In the genomic region with DNA sequence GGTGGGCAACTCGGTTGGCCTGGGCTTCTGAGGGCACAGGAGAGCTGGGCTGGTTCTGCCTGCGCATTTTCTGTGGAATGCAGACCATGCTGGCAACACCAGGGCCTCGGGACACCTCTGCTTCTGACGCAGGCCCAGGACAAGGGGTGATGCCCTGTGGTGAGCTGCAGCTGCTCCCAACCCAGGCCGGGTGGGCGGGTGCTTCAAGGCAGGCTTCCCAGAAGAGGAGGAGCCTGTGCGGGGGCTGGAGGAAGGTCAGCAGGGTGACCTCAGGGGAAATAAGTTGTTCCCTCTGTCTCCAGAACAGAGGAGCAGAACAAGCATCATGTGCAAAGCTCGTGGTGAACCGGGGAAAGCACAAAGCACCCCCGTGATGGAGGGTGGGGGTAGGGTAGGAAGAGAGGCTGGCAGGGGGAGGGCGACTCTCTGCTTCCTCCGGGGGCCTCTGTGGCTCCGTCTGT, we compare ENCODE assay signal across 10 cellular contexts. TPM values are rescaled to one million over a fixed set of nuclear protein-coding genes. Genes with fewer than 3 reads are reported as not detected.
A peak's percentile ranks its signal among the peaks of the same experiment; 100 is the strongest.
DNase-seq lines count a peak whose midpoint lies in the region; ATAC-seq and TF ChIP-seq lines count a peak whose summit lies in the region.
"Had no signal": no experiment of that assay in that cellular context is flagged by ENCODE, and none has a peak within 500 bp of the region (broad histone marks: within the 10 kb centered on the region; RNA-seq: fewer than 3 reads in every experiment).

No MANE protein-coding gene starts in this region.

- no peak overlapping the region for H3K4me2 ChIP-seq in IMR-90 (ENCODE audit: low read depth, low read length)

- no peak overlapping the region for H4K91ac ChIP-seq in IMR-90 (ENCODE audit: insufficient read depth, low read depth, low read length)

- no peak overlapping the region for H2BK120ac ChIP-seq in IMR-90 (ENCODE audit: low read depth, low read length)

- H2BK15ac ChIP-seq in IMR-90 (ENCODE audit: low read depth, low read length), result no peak overlapping the region

- no TSS peak for BruUV-seq in IMR-90 (replicated peaks; lab: Mats Ljungman, UMichigan)

- H3K18ac ChIP-seq in IMR-90 (ENCODE audit: low read depth, low read length), result peak overlapping the region; percentile 34

- H4K20me1 ChIP-seq in IMR-90 (ENCODE audit: insufficient read depth, low read length), result no peaks in the 10 kb centered on the region

- no peak overlapping the region for H3K14ac ChIP-seq in IMR-90 (replicated peaks; ENCODE audit: low read depth, low read length)

- H2AK5ac ChIP-seq in IMR-90 (ENCODE audit: low read depth, low read length), result no peak overlapping the region; the same call in 1 of the 2 replicates

- H2BK20ac ChIP-seq in IMR-90 (ENCODE audit: low read depth, low read length), result no peak overlapping the region

- TF ChIP-seq RAD21 in IMR-90 (IDR thresholded peaks at IDR 0.05; ENCODE audit: low read length), result no peak

- 50% methylated on average over 4 of the region's 13 CpGs; no CpG with 5 or more reads in 1 of the 2 experiments for WGBS in IMR-90 (ENCODE audit: extremely low coverage in 2 of 2, insufficient read length in 1 of 2), 2 experiments
- 39 to 49% methylated on average over 13 of the region's 13 CpGs for WGBS in lower leg skin, 2 donors
- WGBS in suprapubic skin, result 30% methylated on average over 4 of the region's 13 CpGs

- no peak overlapping the region for H3K56ac ChIP-seq in IMR-90 (ENCODE audit: extremely low read depth, insufficient read depth, low read length)

- H3K9me3 ChIP-seq in IMR-90 (ENCODE audit: control insufficient read depth, insufficient read depth, low read length) (peaks cover 9% of the 10 kb centered on the region), suprapubic skin (peaks cover 4% of the 10 kb centered on the region)

- peak overlapping the region in 1 of 2 experiments; percentile 60; a peak in 1 of 4 replicates for H4K8ac ChIP-seq in IMR-90 (ENCODE audit: low read depth in 2 of 2, low read length in 2 of 2)

- no peak overlapping the region for H2AK9ac ChIP-seq in IMR-90 (replicated peaks; ENCODE audit: low read depth, low read length, poor library complexity)

- POLR2A ChIA-PET in IMR-90 (lab: Charles Lee; ENCODE audit: unreplicated experiment), result interaction anchor here (0.6 kb wide), 1 partner anchor 381 kb away, joined by 5 read pairs; no protein-coding TSS in a partner anchor

- H3K36me3 ChIP-seq in IMR-90 (ENCODE audit: control insufficient read depth, insufficient read depth, low read length) (no peaks in the 10 kb centered on the region), suprapubic skin (no peaks in the 10 kb centered on the region)

- TF ChIP-seq EP300 in suprapubic skin (IDR thresholded peaks at IDR 0.05), result no peak

- DNase-seq in IMR-90 (peak; percentile 61), epidermal melanocyte (ENCODE audit: insufficient read length, low spot score) (peak; percentile 83), lower leg skin (ENCODE audit: low spot score in 2 of 2) (peak; percentile 82 to 94), suprapubic skin (ENCODE audit: low spot score in 2 of 2) (peak in 1 of 2 donors; percentile 88), DMS114 treated with DMSO at 0.1 percent for 48 hours (lab: John Stamatoyannopoulos, UW; ENCODE audit: unreplicated experiment) (no peak), NCI-H187 treated with DMSO at 0.1 percent for 48 hours (lab: John Stamatoyannopoulos, UW) (no peak)
- DNase-seq in stimulated activated CD4-positive, alpha-beta T cell treated with anti-CD3 and anti-CD28 coated beads, Interleukin-4, amount 100 ng/mL, for 4 hours, result no peak
- DNase-seq in NK-92 treated with Interleukin-12 subunit alpha and Interleukin-12 subunit beta, amount 100 ng/mL, for 24 hours (lab: John Stamatoyannopoulos, UW), result no peak
- DNase-seq: activated CD4-positive, alpha-beta memory T cell treated with anti-CD3 and anti-CD28 coated beads for 36 hours; NCI-H510A treated with DMSO at 0.1 percent for 48 hours had no signal

- H3K79me1 ChIP-seq in IMR-90 (ENCODE audit: low read depth in 1 of 2, low read length in 2 of 2), result no peaks in the 10 kb centered on the region

- H3K27me3 ChIP-seq in IMR-90 (ENCODE audit: control insufficient read depth, insufficient read depth, low read length), result no peaks in the 10 kb centered on the region; the same call in 1 of the 2 replicates
- H3K27me3 ChIP-seq in suprapubic skin, result no peaks in the 10 kb centered on the region

- TF ChIP-seq CTCF in IMR-90 (conservative IDR thresholded peaks at IDR 0.05; ENCODE audit: low read depth, low read length), result no peak
- TF ChIP-seq CTCF in lower leg skin (IDR thresholded peaks at IDR 0.05), result no peak
- no peak for TF ChIP-seq CTCF in suprapubic skin (IDR thresholded peaks at IDR 0.05)

- H3K23ac ChIP-seq in IMR-90 (ENCODE audit: low read depth, low read length), result no peak overlapping the region

- H3K9ac ChIP-seq in IMR-90 (ENCODE audit: low read depth, low read length), result no peak overlapping the region

- CTCF ChIA-PET in IMR-90 (lab: Yijun Ruan, JAX), result interaction anchor here (1.6 kb wide), 1 partner anchor 12 kb away, joined by 4 read pairs; no protein-coding TSS in a partner anchor

- peak overlapping the region; percentile 59 for H4K5ac ChIP-seq in IMR-90 (ENCODE audit: low read depth, low read length)

- H3K4me3 ChIP-seq in IMR-90 (ENCODE audit: insufficient read depth, low read depth, low read length), result no peak overlapping the region
- H3K4me3 ChIP-seq in lower leg skin (ENCODE audit: low read depth, poor library complexity, severe bottlenecking), result no peak overlapping the region
- H3K4me3 ChIP-seq in suprapubic skin, result no peak overlapping the region

- in situ Hi-C loops in IMR-90 (cut with MboI; ENCODE audit: low sequenced_read_pairs), result no loop called here

- H2AFZ ChIP-seq in IMR-90 (replicated peaks; ENCODE audit: low read length, poor library complexity), result peak overlapping the region; percentile 73

- TF ChIP-seq POLR2A in IMR-90 (IDR thresholded peaks at IDR 0.05; ENCODE audit: low read depth, low read length), result no peak
- TF ChIP-seq POLR2A in lower leg skin (IDR thresholded peaks at IDR 0.05), result no peak
- peak in 1 of 2 donors; percentile 47 for TF ChIP-seq POLR2A in suprapubic skin (IDR thresholded peaks at IDR 0.05)

- H3K4me1 ChIP-seq in IMR-90 (ENCODE audit: control insufficient read depth, insufficient read depth, low read length), result peaks cover 12% of the 10 kb centered on the region
- peaks cover 17% of the 10 kb centered on the region for H3K4me1 ChIP-seq in suprapubic skin

- no peak overlapping the region for H2BK5ac ChIP-seq in IMR-90 (ENCODE audit: low read depth, low read length, poor library complexity, severe bottlenecking)

- dilution Hi-C loops in IMR-90 (cut with HindIII; ENCODE audit: low sequenced_read_pairs, unreplicated experiment), result no loop called here

- H3K9me1 ChIP-seq in IMR-90 (ENCODE audit: insufficient read depth, low read length), result no peaks in the 10 kb centered on the region; the same call in 1 of the 2 replicates

- H3K27ac ChIP-seq in IMR-90 (ENCODE audit: insufficient read depth, low read length) (0 out of 2 replicates have a peak overlapping the region, but pooled peaks have one; percentile 7), suprapubic skin (peak overlapping the region; percentile 63)

- peak; percentile 76 for ATAC-seq in IMR-90 (ENCODE audit: low read depth)

- H3K4ac ChIP-seq in IMR-90 (ENCODE audit: low read depth, low read length), result peak overlapping the region; percentile 20; the same call in 1 of the 2 replicates

- intact Hi-C loops in IMR-90 (cut with micrococcal nuclease) (no loop called here), lower leg skin (cut with DNase I; ENCODE audit: low total_unique reads) (no loop called here)

TF ChIP-seq in IMR-90, 13 proteins besides CTCF, POLR2A, EP300 and RAD21:
- no peak for TF ChIP-seq NFE2L2 (IDR thresholded peaks at IDR 0.05; ENCODE audit: low read depth, low read length)
- TF ChIP-seq CHD1 (IDR thresholded peaks at IDR 0.05; ENCODE audit: low read depth, low read length), result no peak
- TF ChIP-seq, protein P1, sequence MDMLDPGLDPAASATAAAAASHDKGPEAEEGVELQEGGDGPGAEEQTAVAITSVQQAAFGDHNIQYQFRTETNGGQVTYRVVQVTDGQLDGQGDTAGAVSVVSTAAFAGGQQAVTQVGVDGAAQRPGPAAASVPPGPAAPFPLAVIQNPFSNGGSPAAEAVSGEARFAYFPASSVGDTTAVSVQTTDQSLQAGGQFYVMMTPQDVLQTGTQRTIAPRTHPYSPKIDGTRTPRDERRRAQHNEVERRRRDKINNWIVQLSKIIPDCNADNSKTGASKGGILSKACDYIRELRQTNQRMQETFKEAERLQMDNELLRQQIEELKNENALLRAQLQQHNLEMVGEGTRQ (IDR thresholded peaks at IDR 0.05; ENCODE audit: low read depth, low read length), result no peak
- TF ChIP-seq, protein P2, sequence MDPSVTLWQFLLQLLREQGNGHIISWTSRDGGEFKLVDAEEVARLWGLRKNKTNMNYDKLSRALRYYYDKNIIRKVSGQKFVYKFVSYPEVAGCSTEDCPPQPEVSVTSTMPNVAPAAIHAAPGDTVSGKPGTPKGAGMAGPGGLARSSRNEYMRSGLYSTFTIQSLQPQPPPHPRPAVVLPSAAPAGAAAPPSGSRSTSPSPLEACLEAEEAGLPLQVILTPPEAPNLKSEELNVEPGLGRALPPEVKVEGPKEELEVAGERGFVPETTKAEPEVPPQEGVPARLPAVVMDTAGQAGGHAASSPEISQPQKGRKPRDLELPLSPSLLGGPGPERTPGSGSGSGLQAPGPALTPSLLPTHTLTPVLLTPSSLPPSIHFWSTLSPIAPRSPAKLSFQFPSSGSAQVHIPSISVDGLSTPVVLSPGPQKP (IDR thresholded peaks at IDR 0.05; ENCODE audit: borderline replicate concordance, low read depth, low read length), result no peak
- no peak for TF ChIP-seq MAFK (IDR thresholded peaks at IDR 0.05; ENCODE audit: low read depth, low read length)
- TF ChIP-seq MAZ (IDR thresholded peaks at IDR 0.05; ENCODE audit: borderline replicate concordance, low read depth, low read length), result no peak
- no peak for TF ChIP-seq CEBPB (IDR thresholded peaks at IDR 0.05; ENCODE audit: low read depth, low read length)
- no peak for TF ChIP-seq MXI1 (IDR thresholded peaks at IDR 0.05; ENCODE audit: borderline replicate concordance, low read depth, low read length)
- no peak for TF ChIP-seq FOS (IDR thresholded peaks at IDR 0.05; ENCODE audit: low read depth, low read length)
- no peak for TF ChIP-seq BHLHE40 (IDR thresholded peaks at IDR 0.05; ENCODE audit: low read depth, low read length)

RNA-seq across cellular contexts. Expression of a gene that starts 11.0 kb away (rescaled TPM):
- 13.6 and 14.4 TPM in 2 replicates for total RNA-seq in IMR-90 (2012; rRNA removed)
- polyA plus RNA-seq in IMR-90 (2012; rRNA removed), result 49.4 and 61.7 TPM in 2 replicates
- 25.5 and 52.4 TPM in 2 replicates for polyA plus RNA-seq in IMR-90 (2012; cell fraction: cytosol; rRNA removed)
- polyA plus RNA-seq in IMR-90 (2012; cell fraction: nucleus; rRNA removed; ENCODE audit: low replicate concordance), result 88.7 and 218 TPM in 2 replicates
- total RNA-seq in lower leg skin, result 10 to 100 TPM; 35.8 to 44.9 (median 39.7) TPM
- 10 to 100 TPM; 48.4 to 77.9 (median 59.4) TPM for total RNA-seq in suprapubic skin

Comparison
In these comparisons a context has a peak if more than half of its experiments do, and no peak if none do; other contexts are left out.
1. DNase-seq: peak in IMR-90 (single experiment), epidermal melanocyte (single experiment) and lower leg skin (2 of 2); none in DMS114 treated with DMSO at 0.1 percent for 48 hours (single experiment), stimulated activated CD4-positive, alpha-beta T cell treated with anti-CD3 and anti-CD28 coated beads, Interleukin-4, amount 100 ng/mL, for 4 hours (0 of 2), NK-92 treated with Interleukin-12 subunit alpha and Interleukin-12 subunit beta, amount 100 ng/mL, for 24 hours (single experiment) and NCI-H187 treated with DMSO at 0.1 percent for 48 hours (single experiment).